In genomic region chr2:181077128-181077709, GRCh38 we compare ENCODE assay signal across 8 cellular contexts.
DNase-seq lines count a peak whose midpoint lies in the region; ATAC-seq and TF ChIP-seq lines count a peak whose summit lies in the region.

No MANE protein-coding gene starts in this region.

- no peaks in the 10 kb centered on the region for H3K9me3 Mint-ChIP-seq in activated CD8-positive, alpha-beta T cell treated with anti-CD3 and anti-CD28 coated beads for 36 hours

- H3K27ac Mint-ChIP-seq in activated CD8-positive, alpha-beta T cell treated with anti-CD3 and anti-CD28 coated beads for 36 hours: no peak overlapping the region

- peak; percentile 86 for TF ChIP-seq CTCF in activated CD8-positive, alpha-beta T cell treated with anti-CD3 and anti-CD28 coated beads for 36 hours (IDR thresholded peaks at IDR 0.05)
- peak; percentile 69 for TF ChIP-seq CTCF in smooth muscle cell (IDR thresholded peaks at IDR 0.05; ENCODE audit: borderline replicate concordance, insufficient read depth, poor library complexity, severe bottlenecking)

- intact Hi-C loops in activated CD8-positive, alpha-beta T cell treated with anti-CD3 and anti-CD28 coated beads for 36 hours (cut with micrococcal nuclease): loop anchor here (1.0 kb wide), 1 partner anchor 638 kb away; no protein-coding TSS in a partner anchor
- intact Hi-C loops in left cardiac atrium (cut with DNase I): loop anchor here in 1 of 2 donors (10.0 kb wide), 2 partner anchors 388 to 638 kb away; no protein-coding TSS in a partner anchor

- no peak overlapping the region for H3K27ac ChIP-seq in smooth muscle cell (ENCODE audit: low read depth)

- H3K36me3 ChIP-seq in smooth muscle cell (ENCODE audit: low read depth): no peaks in the 10 kb centered on the region

- H3K4me3 ChIP-seq in smooth muscle cell: no peak overlapping the region

- no peaks in the 10 kb centered on the region for H3K9me3 ChIP-seq in smooth muscle cell (replicated peaks; ENCODE audit: low read depth)

- H3F3A ChIP-seq in smooth muscle cell (ENCODE audit: low read depth): peaks cover 5% of the 10 kb centered on the region

- WGBS in smooth muscle cell (ENCODE audit: low lambda C conversion rate): 51% methylated on average over 4 of the region's 4 CpGs

- peaks cover 7% of the 10 kb centered on the region for H3K4me1 Mint-ChIP-seq in activated CD8-positive, alpha-beta T cell treated with anti-CD3 and anti-CD28 coated beads for 36 hours (ENCODE audit: low read depth)

- H3K27me3 Mint-ChIP-seq in activated CD8-positive, alpha-beta T cell treated with anti-CD3 and anti-CD28 coated beads for 36 hours: no peaks in the 10 kb centered on the region

- no peaks in the 10 kb centered on the region for H3K79me2 ChIP-seq in smooth muscle cell (ENCODE audit: low read depth)

- POLR2A ChIA-PET in activated CD8-positive, alpha-beta T cell treated with anti-CD3 and anti-CD28 coated beads for 36 hours (lab: Charles Lee): no interaction called here

- no peak overlapping the region for H3K9ac ChIP-seq in smooth muscle cell (ENCODE audit: low read depth)

- no peaks in the 10 kb centered on the region for H3K4me1 ChIP-seq in smooth muscle cell (ENCODE audit: low read depth)

- ATAC-seq in GM18508 (IDR thresholded peaks at IDR 0.05; ENCODE audit: insufficient read depth, unreplicated experiment) (peak; percentile 85), HG02884 (IDR thresholded peaks at IDR 0.05; ENCODE audit: unreplicated experiment) (peak; percentile 85), left cardiac atrium (peak; percentile 53 to 78)
- ATAC-seq in activated CD8-positive, alpha-beta T cell treated with anti-CD3 and anti-CD28 coated beads for 36 hours: peak; percentile 92

- no peak overlapping the region for H3K4me2 ChIP-seq in smooth muscle cell

- no peaks in the 10 kb centered on the region for H3K36me3 Mint-ChIP-seq in activated CD8-positive, alpha-beta T cell treated with anti-CD3 and anti-CD28 coated beads for 36 hours (ENCODE audit: low read depth)

- CTCF ChIA-PET in activated CD8-positive, alpha-beta T cell treated with anti-CD3 and anti-CD28 coated beads for 36 hours (lab: Charles Lee): interaction anchor here (0.6 to 1.5 kb wide), 5 partner anchors 28 to 639 kb away, joined by 3 to 7 read pairs (median 4); no protein-coding TSS in a partner anchor

- peak; percentile 55 for DNase-seq in COR-L47 (lab: John Stamatoyannopoulos, UW)
- peak; percentile 77 for DNase-seq in NCI-H1694 (lab: John Stamatoyannopoulos, UW)
- peak; percentile 30 for DNase-seq in activated CD8-positive, alpha-beta T cell treated with anti-CD3 and anti-CD28 coated beads for 36 hours
- no peak for DNase-seq in left cardiac atrium
- DNase-seq in smooth muscle cell (lab: John Stamatoyannopoulos, UW; ENCODE audit: unreplicated experiment): no peak
- DNase-seq in effector CD8-positive, alpha-beta T cell (lab: John Stamatoyannopoulos, UW): no peak

- H3K4me3 Mint-ChIP-seq in activated CD8-positive, alpha-beta T cell treated with anti-CD3 and anti-CD28 coated beads for 36 hours: no peak overlapping the region

- no peaks in the 10 kb centered on the region for H3K27me3 ChIP-seq in smooth muscle cell (ENCODE audit: low read depth)

- H2AFZ ChIP-seq in smooth muscle cell (ENCODE audit: low read depth): no peak overlapping the region

- peaks cover 34% of the 10 kb centered on the region for H4K20me1 ChIP-seq in smooth muscle cell (ENCODE audit: low read depth)

Comparison
In these comparisons a context has a peak if more than half of its experiments do, and no peak if none do; other contexts are left out.
1. DNase-seq: peak in COR-L47 (single experiment), NCI-H1694 (single experiment) and activated CD8-positive, alpha-beta T cell treated with anti-CD3 and anti-CD28 coated beads for 36 hours (single experiment); none in left cardiac atrium (single experiment), smooth muscle cell (single experiment) and effector CD8-positive, alpha-beta T cell (single experiment).
2. Peak in every context shown above with its lines, with median percentiles within 50 percentile points of each other: ATAC-seq.